In the genomic region with DNA sequence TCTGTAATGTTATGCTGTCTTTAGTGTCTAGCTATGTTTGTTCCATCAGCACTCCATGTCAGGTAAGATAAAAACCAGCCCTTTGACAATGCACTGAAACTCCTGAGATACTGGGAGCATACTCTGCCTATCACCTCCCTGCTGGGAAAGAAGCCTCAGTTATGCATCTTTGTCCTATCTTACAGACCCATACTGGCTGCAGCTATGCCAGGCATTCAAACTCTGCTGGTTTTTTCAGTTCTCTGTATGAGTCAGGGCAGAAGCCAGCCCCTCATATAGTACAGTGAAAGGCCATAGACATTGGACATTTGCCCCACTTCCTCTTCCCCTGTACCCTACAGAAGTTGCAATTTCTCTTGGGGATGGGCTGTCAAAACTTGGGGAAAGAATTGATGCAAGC, we compare ENCODE assay signal across 26 cellular contexts.
"Had no signal": no experiment of that assay in that cellular context is flagged by ENCODE, and none has a peak within 500 bp of the region (broad histone marks: within the 10 kb centered on the region; RNA-seq: fewer than 3 reads in every experiment).

No MANE protein-coding gene starts in this region.

- ATAC-seq: activated naive CD4-positive, alpha-beta T cell treated with anti-CD3 and anti-CD28 coated beads, Interleukin-2, amount 50 U/mL, for 72 hours; activated T-cell treated with anti-CD3 and anti-CD28 coated beads, Interleukin-2, amount 50 U/mL, for 72 hours; effector memory CD8-positive, alpha-beta T cell; foreskin keratinocyte; gastrocnemius medialis; WTC11 had no signal

- H3K27me3 ChIP-seq: ascending aorta, esophagus muscularis mucosa, foreskin keratinocyte, gastrocnemius medialis had no signal

- H3K4me1 ChIP-seq: ascending aorta, esophagus muscularis mucosa, foreskin keratinocyte, gastrocnemius medialis had no signal

- DNase-seq: activated CD4-positive, alpha-beta memory T cell treated with anti-CD3 and anti-CD28 coated beads, Interleukin-2, amount 10 ng/mL, durations not matched to agents 7 days and 5 days; activated CD4-positive, alpha-beta T cell treated with anti-CD3 and anti-CD28 coated beads for 1 hour; activated CD4-positive, alpha-beta T cell treated with anti-CD3 and anti-CD28 coated beads for 4 hours; activated CD4-positive, alpha-beta T cell treated with anti-CD3 and anti-CD28 coated beads, Interleukin-2, amount 10 ng/mL, durations not matched to agents 7 days and 5 days; activated CD4-positive, alpha-beta T cell treated with anti-CD3 and anti-CD28 coated beads, Interleukin-2, amount 50 U/mL, for 4 hours; activated CD8-positive, alpha-beta memory T cell treated with anti-CD3 and anti-CD28 coated beads, Interleukin-2, amount 50 U/mL, for 48 hours; activated gamma-delta T cell; activated naive CD4-positive, alpha-beta T cell; activated naive CD4-positive, alpha-beta T cell treated with anti-CD3 and anti-CD28 coated beads, Interleukin-2, amount 10 ng/mL, durations not matched to agents 7 days and 5 days; activated naive CD8-positive, alpha-beta T cell treated with anti-CD3 and anti-CD28 coated beads, Interleukin-2, amount 10 ng/mL, durations not matched to agents 7 days and 5 days; activated T-cell treated with anti-CD3 and anti-CD28 coated beads for 4 hours; activated T-cell treated with anti-CD3 and anti-CD28 coated beads, Interleukin-2, amount 50 U/mL, for 24 hours; activated T-cell treated with anti-CD3 and anti-CD28 coated beads, Interleukin-2, amount 50 U/mL, for 72 hours; cortex of kidney; dermis blood vessel endothelial cell; effector CD4-positive, alpha-beta T cell; effector memory CD8-positive, alpha-beta T cell; erythroblast; foreskin keratinocyte; gastrocnemius medialis; glutamatergic neuron; T-helper 2 cell had no signal

- H3K4me3 ChIP-seq: ascending aorta, esophagus muscularis mucosa, gastrocnemius medialis had no signal

- H3K27ac ChIP-seq: ascending aorta, esophagus muscularis mucosa, foreskin keratinocyte, gastrocnemius medialis had no signal

- H3K36me3 ChIP-seq: ascending aorta, esophagus muscularis mucosa, gastrocnemius medialis had no signal
